1 cellular context compared by ENCODE assay signal in the genomic region with DNA sequence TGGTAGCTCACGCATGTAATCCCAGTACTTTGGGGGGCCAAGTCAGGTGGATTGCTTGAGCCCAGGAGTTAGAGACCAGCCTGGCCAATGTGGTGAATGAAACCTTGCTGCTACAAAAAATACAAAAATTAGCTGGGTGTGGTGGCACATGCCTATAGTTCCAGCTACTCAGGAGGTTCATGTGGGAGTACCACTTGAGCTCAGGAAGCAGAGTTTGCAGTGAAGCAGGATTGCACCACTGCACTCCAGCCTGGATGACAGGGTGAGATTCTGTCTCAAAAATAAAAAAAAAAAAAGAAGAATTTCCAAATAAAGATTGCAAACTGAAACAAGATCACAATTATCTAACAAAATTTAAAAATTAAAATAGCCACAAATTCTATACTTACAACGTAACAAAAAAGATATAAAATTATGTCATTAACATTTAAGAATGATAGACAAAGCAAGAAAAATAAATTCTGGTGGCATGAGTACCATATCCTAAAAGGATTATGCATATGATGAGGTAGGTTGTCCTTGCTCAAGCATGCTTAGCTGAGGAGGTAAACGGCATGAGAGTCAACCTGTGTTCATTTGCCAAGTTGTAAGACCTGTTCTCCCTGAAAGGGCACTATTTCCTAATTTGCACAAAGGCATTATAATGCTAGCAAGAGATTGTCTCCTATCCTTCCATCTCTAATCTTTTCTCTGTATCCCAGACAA.
TF ChIP-seq lines count a peak whose summit lies in the region.

No MANE protein-coding gene starts in this region.

TF ChIP-seq in GM12878, 131 proteins besides CTCF, POLR2A, EP300 and RAD21:
- TF ChIP-seq NFYA (IDR thresholded peaks at IDR 0.05; ENCODE audit: borderline replicate concordance, low read depth, low read length), result no peak
- no peak for TF ChIP-seq EED (IDR thresholded peaks at IDR 0.05; ENCODE audit: low read depth)
- TF ChIP-seq TARDBP (IDR thresholded peaks at IDR 0.05; ENCODE audit: borderline replicate concordance), result no peak
- TF ChIP-seq BMI1 (IDR thresholded peaks at IDR 0.05; ENCODE audit: borderline replicate concordance), result no peak
- no peak for TF ChIP-seq ZBED1 (IDR thresholded peaks at IDR 0.05; ENCODE audit: borderline replicate concordance)
- TF ChIP-seq TAF1 (IDR thresholded peaks at IDR 0.05; ENCODE audit: borderline replicate concordance, low read depth, low read length), result no peak
- TF ChIP-seq IRF4 (IDR thresholded peaks at IDR 0.05; ENCODE audit: low read depth, low read length), result no peak
- TF ChIP-seq, protein P1, sequence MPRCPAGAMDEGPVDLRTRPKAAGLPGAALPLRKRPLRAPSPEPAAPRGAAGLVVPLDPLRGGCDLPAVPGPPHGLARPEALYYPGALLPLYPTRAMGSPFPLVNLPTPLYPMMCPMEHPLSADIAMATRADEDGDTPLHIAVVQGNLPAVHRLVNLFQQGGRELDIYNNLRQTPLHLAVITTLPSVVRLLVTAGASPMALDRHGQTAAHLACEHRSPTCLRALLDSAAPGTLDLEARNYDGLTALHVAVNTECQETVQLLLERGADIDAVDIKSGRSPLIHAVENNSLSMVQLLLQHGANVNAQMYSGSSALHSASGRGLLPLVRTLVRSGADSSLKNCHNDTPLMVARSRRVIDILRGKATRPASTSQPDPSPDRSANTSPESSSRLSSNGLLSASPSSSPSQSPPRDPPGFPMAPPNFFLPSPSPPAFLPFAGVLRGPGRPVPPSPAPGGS (IDR thresholded peaks at IDR 0.05; ENCODE audit: borderline replicate concordance, insufficient read depth, low read depth, low read length, poor library complexity, severe bottlenecking), result no peak
- no peak for TF ChIP-seq HDAC6 (IDR thresholded peaks at IDR 0.05; ENCODE audit: unreplicated experiment)
- no peak for TF ChIP-seq HDAC2 (IDR thresholded peaks at IDR 0.05)
